In the genomic region with DNA sequence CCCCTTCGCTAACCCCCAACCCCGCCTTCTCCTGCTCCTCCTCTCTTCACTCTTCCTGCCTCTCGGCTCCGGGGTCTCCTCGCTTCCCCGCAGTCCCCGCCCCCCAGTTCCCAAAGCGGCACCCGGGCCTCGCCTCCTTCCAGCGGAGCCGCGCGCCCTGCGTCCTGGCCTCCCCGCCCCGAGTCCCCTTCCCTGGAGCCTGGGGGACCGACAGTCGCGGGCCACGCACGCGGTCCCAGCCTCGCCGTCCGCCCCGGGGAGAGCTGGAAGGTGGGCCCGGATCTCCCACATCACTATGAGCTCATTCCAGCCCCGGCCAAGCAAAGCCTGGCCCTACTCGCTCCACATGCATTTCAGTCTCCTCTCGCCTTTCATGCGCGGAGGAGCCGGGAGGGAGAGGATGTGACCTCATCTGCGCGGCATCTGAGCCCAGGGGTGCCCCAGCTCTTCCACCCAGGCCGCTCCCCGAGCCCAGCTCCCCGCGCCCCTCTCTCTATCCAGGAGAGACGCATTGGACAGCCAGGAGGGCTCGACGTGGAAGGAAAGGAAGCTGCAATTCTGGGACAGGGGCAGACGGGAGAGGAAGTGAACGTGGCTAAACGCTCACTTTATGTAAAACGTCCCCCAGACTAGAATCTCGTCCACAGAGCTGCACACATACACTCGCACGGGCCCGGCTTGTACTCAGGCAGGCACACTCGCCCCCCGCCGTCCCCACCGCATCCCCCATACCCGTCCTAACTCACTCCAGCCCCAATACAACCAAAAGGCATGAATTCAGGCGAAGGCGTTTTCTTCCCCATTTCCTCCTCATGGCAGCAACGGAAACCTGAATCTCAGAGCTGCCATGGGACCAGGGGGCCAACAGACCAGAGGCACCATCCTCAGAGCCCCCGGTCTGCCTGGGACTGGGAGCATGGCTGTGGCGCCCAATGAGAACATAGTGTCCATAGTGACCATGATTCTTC, we compare ENCODE assay signal across 1 cellular context.
TF ChIP-seq lines count a peak whose summit lies in the region.

No MANE protein-coding gene starts in this region.

TF ChIP-seq in K562, 482 proteins besides CTCF, POLR2A, EP300 and RAD21 (continued from another document):
- TF ChIP-seq FOXP4 (CRISPR knock-in tag; IDR thresholded peaks at IDR 0.05; ENCODE audit: borderline replicate concordance): no peak
- no peak for TF ChIP-seq SMARCA5 (IDR thresholded peaks at IDR 0.05)
- no peak for TF ChIP-seq SIN3B (IDR thresholded peaks at IDR 0.05; ENCODE audit: low read depth)
- no peak for TF ChIP-seq ZBTB17 (CRISPR knock-in tag; IDR thresholded peaks at IDR 0.05)
- TF ChIP-seq, protein P1, sequence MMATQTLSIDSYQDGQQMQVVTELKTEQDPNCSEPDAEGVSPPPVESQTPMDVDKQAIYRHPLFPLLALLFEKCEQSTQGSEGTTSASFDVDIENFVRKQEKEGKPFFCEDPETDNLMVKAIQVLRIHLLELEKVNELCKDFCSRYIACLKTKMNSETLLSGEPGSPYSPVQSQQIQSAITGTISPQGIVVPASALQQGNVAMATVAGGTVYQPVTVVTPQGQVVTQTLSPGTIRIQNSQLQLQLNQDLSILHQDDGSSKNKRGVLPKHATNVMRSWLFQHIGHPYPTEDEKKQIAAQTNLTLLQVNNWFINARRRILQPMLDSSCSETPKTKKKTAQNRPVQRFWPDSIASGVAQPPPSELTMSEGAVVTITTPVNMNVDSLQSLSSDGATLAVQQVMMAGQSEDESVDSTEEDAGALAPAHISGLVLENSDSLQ (IDR thresholded peaks at IDR 0.05): no peak
